In the genomic region with DNA sequence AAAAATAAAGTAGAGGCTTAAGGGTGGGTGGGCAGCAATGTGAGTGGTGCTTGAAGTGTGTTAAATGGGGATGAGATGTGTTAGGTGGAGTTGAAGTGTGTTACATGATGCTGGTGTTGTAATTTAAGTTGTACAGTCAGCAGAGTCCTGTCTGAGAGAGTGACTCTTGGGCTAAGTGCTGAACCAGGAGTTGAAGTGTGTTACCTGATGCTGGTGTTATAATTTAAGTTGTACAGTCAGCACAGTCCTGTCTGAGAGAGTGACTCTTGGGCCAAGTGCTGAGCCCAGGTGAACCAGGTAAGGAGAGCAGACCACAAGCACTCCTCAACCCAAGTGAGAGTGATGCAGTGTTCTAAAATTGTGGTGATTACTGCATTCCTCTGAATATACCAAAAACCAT, we compare ENCODE assay signal across 3 cellular contexts.
TF ChIP-seq lines count a peak whose summit lies in the region.

No MANE protein-coding gene starts in this region.

TF ChIP-seq in SK-N-SH treated with all-trans-retinoic acid at 6 μM for 48 hours, 23 proteins besides CTCF, POLR2A, EP300 and RAD21:
- no peak for TF ChIP-seq ZNF8 (CRISPR knock-in tag; IDR thresholded peaks at IDR 0.05)

TF ChIP-seq in SK-N-SH, 30 proteins besides CTCF, POLR2A, EP300 and RAD21:
- no peak for TF ChIP-seq RFX5 (IDR thresholded peaks at IDR 0.05; ENCODE audit: low read length)
- TF ChIP-seq NRF1 (IDR thresholded peaks at IDR 0.05; ENCODE audit: low read depth, low read length) = no peak
- TF ChIP-seq, protein P1, sequence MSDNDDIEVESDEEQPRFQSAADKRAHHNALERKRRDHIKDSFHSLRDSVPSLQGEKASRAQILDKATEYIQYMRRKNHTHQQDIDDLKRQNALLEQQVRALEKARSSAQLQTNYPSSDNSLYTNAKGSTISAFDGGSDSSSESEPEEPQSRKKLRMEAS (IDR thresholded peaks at IDR 0.05; ENCODE audit: low read depth) = no peak
- TF ChIP-seq POLR2AphosphoS5 (IDR thresholded peaks at IDR 0.05; ENCODE audit: low read depth, low read length) = no peak
- no peak for TF ChIP-seq TEAD4 (IDR thresholded peaks at IDR 0.05; ENCODE audit: borderline replicate concordance, insufficient read depth)
- TF ChIP-seq SMC3 (IDR thresholded peaks at IDR 0.05; ENCODE audit: low read depth, low read length) = no peak
- TF ChIP-seq ELF1 (IDR thresholded peaks at IDR 0.05) = no peak
- TF ChIP-seq FOSL2 (IDR thresholded peaks at IDR 0.05; ENCODE audit: borderline replicate concordance, low read depth) = no peak
- TF ChIP-seq FOXM1 (IDR thresholded peaks at IDR 0.05; ENCODE audit: low read depth) = no peak
- no peak for TF ChIP-seq MXI1 (IDR thresholded peaks at IDR 0.05; ENCODE audit: low read depth, low read length)
- no peak for TF ChIP-seq EZH2phosphoT487 (IDR thresholded peaks at IDR 0.05; ENCODE audit: borderline replicate concordance, low read depth)
- TF ChIP-seq, protein P2, sequence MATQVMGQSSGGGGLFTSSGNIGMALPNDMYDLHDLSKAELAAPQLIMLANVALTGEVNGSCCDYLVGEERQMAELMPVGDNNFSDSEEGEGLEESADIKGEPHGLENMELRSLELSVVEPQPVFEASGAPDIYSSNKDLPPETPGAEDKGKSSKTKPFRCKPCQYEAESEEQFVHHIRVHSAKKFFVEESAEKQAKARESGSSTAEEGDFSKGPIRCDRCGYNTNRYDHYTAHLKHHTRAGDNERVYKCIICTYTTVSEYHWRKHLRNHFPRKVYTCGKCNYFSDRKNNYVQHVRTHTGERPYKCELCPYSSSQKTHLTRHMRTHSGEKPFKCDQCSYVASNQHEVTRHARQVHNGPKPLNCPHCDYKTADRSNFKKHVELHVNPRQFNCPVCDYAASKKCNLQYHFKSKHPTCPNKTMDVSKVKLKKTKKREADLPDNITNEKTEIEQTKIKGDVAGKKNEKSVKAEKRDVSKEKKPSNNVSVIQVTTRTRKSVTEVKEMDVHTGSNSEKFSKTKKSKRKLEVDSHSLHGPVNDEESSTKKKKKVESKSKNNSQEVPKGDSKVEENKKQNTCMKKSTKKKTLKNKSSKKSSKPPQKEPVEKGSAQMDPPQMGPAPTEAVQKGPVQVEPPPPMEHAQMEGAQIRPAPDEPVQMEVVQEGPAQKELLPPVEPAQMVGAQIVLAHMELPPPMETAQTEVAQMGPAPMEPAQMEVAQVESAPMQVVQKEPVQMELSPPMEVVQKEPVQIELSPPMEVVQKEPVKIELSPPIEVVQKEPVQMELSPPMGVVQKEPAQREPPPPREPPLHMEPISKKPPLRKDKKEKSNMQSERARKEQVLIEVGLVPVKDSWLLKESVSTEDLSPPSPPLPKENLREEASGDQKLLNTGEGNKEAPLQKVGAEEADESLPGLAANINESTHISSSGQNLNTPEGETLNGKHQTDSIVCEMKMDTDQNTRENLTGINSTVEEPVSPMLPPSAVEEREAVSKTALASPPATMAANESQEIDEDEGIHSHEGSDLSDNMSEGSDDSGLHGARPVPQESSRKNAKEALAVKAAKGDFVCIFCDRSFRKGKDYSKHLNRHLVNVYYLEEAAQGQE (IDR thresholded peaks at IDR 0.05; ENCODE audit: low read depth, low read length) = no peak
- TF ChIP-seq, protein P3, sequence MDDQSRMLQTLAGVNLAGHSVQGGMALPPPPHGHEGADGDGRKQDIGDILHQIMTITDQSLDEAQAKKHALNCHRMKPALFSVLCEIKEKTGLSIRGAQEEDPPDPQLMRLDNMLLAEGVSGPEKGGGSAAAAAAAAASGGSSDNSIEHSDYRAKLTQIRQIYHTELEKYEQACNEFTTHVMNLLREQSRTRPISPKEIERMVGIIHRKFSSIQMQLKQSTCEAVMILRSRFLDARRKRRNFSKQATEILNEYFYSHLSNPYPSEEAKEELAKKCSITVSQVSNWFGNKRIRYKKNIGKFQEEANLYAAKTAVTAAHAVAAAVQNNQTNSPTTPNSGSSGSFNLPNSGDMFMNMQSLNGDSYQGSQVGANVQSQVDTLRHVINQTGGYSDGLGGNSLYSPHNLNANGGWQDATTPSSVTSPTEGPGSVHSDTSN (IDR thresholded peaks at IDR 0.05) = no peak
- TF ChIP-seq, protein P4, sequence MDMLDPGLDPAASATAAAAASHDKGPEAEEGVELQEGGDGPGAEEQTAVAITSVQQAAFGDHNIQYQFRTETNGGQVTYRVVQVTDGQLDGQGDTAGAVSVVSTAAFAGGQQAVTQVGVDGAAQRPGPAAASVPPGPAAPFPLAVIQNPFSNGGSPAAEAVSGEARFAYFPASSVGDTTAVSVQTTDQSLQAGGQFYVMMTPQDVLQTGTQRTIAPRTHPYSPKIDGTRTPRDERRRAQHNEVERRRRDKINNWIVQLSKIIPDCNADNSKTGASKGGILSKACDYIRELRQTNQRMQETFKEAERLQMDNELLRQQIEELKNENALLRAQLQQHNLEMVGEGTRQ (IDR thresholded peaks at IDR 0.05; ENCODE audit: borderline replicate concordance, low read depth, low read length) = no peak
- TF ChIP-seq TCF12 (IDR thresholded peaks at IDR 0.05) = no peak
- TF ChIP-seq, protein P5, sequence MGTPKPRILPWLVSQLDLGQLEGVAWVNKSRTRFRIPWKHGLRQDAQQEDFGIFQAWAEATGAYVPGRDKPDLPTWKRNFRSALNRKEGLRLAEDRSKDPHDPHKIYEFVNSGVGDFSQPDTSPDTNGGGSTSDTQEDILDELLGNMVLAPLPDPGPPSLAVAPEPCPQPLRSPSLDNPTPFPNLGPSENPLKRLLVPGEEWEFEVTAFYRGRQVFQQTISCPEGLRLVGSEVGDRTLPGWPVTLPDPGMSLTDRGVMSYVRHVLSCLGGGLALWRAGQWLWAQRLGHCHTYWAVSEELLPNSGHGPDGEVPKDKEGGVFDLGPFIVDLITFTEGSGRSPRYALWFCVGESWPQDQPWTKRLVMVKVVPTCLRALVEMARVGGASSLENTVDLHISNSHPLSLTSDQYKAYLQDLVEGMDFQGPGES (IDR thresholded peaks at IDR 0.05; ENCODE audit: low read depth, low read length) = no peak

TF ChIP-seq in H1, 55 proteins besides CTCF, POLR2A, EP300 and RAD21:
- no peak for TF ChIP-seq KDM4A (IDR thresholded peaks at IDR 0.05; ENCODE audit: low read depth, low read length, severe bottlenecking)
